Comparison of ENCODE assay signal across 23 cellular contexts in genomic region chr4:1745165-1745564, GRCh38. TPM values are rescaled to one million over a fixed set of nuclear protein-coding genes. Genes with fewer than 3 reads are reported as not detected.
DNase-seq lines count a peak whose midpoint lies in the region; ATAC-seq and TF ChIP-seq lines count a peak whose summit lies in the region.
"Had no signal": no experiment of that assay in that cellular context is flagged by ENCODE, and none has a peak within 500 bp of the region (broad histone marks: within the 10 kb centered on the region; RNA-seq: fewer than 3 reads in every experiment).

No MANE protein-coding gene starts in this region.

- TF ChIP-seq CTCF in neutrophil (IDR thresholded peaks at IDR 0.05): no peak

- H3K9me3 Mint-ChIP-seq in activated T-cell treated with anti-CD3 and anti-CD28 coated beads, Interleukin-2, amount 50 U/mL, for 72 hours: no peaks in the 10 kb centered on the region
- H3K9me3 Mint-ChIP-seq: CD8-positive, alpha-beta memory T cell; IgD-negative memory B cell had no signal

- H3K4me1 Mint-ChIP-seq in activated T-cell treated with anti-CD3 and anti-CD28 coated beads, Interleukin-2, amount 50 U/mL, for 72 hours (ENCODE audit: low read depth): peaks cover 4% of the 10 kb centered on the region
- H3K4me1 Mint-ChIP-seq: IgD-negative memory B cell had no signal

- H3K27me3 ChIP-seq in neutrophil: peaks cover 11% of the 10 kb centered on the region
- no peaks in the 10 kb centered on the region for H3K27me3 ChIP-seq in HAP-1 (ENCODE audit: low read depth)
- H3K27me3 ChIP-seq: BE2C had no signal

- H3K4me3 Mint-ChIP-seq in activated T-cell treated with anti-CD3 and anti-CD28 coated beads, Interleukin-2, amount 50 U/mL, for 72 hours: no peak overlapping the region
- H3K4me3 Mint-ChIP-seq: CD14-positive monocyte; CD8-positive, alpha-beta memory T cell; IgD-negative memory B cell had no signal

- H3K27me3 Mint-ChIP-seq in activated T-cell treated with anti-CD3 and anti-CD28 coated beads, Interleukin-2, amount 50 U/mL, for 72 hours (ENCODE audit: low read depth): no peaks in the 10 kb centered on the region
- H3K27me3 Mint-ChIP-seq: CD8-positive, alpha-beta memory T cell; IgD-negative memory B cell had no signal

- H3K27ac ChIP-seq in neutrophil: peak overlapping the region; percentile 42

- no peak overlapping the region for H3K4me3 ChIP-seq in neutrophil (ENCODE audit: low read depth in 1 of 2, low read length in 1 of 2)
- H3K4me3 ChIP-seq in HAP-1: no peak overlapping the region

- H3K36me3 ChIP-seq in neutrophil (peaks cover 57% of the 10 kb centered on the region), HAP-1 (replicated peaks) (peaks cover 50% of the 10 kb centered on the region)

- in situ Hi-C loops in HAP-1 (cut with MboI; ENCODE audit: low sequenced_read_pairs): loop anchor here (10.0 kb wide), 1 partner anchor 160 kb away; no protein-coding TSS in a partner anchor

- ATAC-seq in left lobe of liver: peak; percentile 81
- no peak for ATAC-seq in activated T-cell treated with anti-CD3 and anti-CD28 coated beads, Interleukin-2, amount 50 U/mL, for 72 hours (replicated peaks in 1 of 2)

- peaks cover 6 to 13% of the 10 kb centered on the region in 2 donors for H3K36me3 Mint-ChIP-seq in activated T-cell treated with anti-CD3 and anti-CD28 coated beads, Interleukin-2, amount 50 U/mL, for 72 hours (ENCODE audit: insufficient read depth in 2 of 2)

- H3K4me1 ChIP-seq in neutrophil (ENCODE audit: control insufficient read depth in 1 of 2, insufficient read depth in 1 of 2, low read depth in 1 of 2, low read length in 1 of 2): no peaks in the 10 kb centered on the region
- no peaks in the 10 kb centered on the region for H3K4me1 ChIP-seq in HAP-1
- H3K4me1 ChIP-seq: BE2C had no signal

- no peak overlapping the region for H3K27ac Mint-ChIP-seq in activated T-cell treated with anti-CD3 and anti-CD28 coated beads, Interleukin-2, amount 50 U/mL, for 72 hours

- H3K9me3 ChIP-seq in neutrophil: no peaks in the 10 kb centered on the region
- H3K9me3 ChIP-seq in HAP-1: no peaks in the 10 kb centered on the region
- H3K9me3 ChIP-seq: BE2C had no signal

- DNase-seq in DMS53 (lab: John Stamatoyannopoulos, UW) (peak; percentile 42), DMS53 treated with DMSO at 0.1 percent for 48 hours (lab: John Stamatoyannopoulos, UW; ENCODE audit: unreplicated experiment) (no peak), left lobe of liver (ENCODE audit: low spot score) (peak; percentile 87), HAP-1 (ENCODE audit: low spot score in 2 of 2) (no peak)
- DNase-seq in activated T-cell treated with anti-CD3 and anti-CD28 coated beads, Interleukin-2, amount 50 U/mL, for 72 hours: no peak
- no peak for DNase-seq in activated CD4-positive, alpha-beta T cell treated with anti-CD3 and anti-CD28 coated beads, Interleukin-2, amount 50 U/mL, for 48 hours
- DNase-seq: 8988T; ACHN; BE2C; CD8-positive, alpha-beta memory T cell; DMS 273 treated with DMSO at 0.1 percent for 48 hours; GOT3; HCEC 1CT; NCI-H1048; NCI-H1694 treated with DMSO at 0.1 percent for 48 hours; NCI-H2081; NCI-H2227 treated with DMSO at 0.1 percent for 48 hours; NCI-H526 treated with DMSO at 0.1 percent for 48 hours; SHP77 treated with DMSO at 0.1 percent for 48 hours had no signal

TF ChIP-seq in PFSK-1, 5 proteins besides CTCF, POLR2A, EP300 and RAD21:
- TF ChIP-seq REST (IDR thresholded peaks at IDR 0.05; ENCODE audit: insufficient read depth in 1 of 2, low read depth in 2 of 2, low read length in 2 of 2): no peak
- no peak for TF ChIP-seq SIN3A (IDR thresholded peaks at IDR 0.05; ENCODE audit: borderline replicate concordance, insufficient read depth, low read length)
- peak; percentile 5 for TF ChIP-seq POLR2AphosphoS5 (IDR thresholded peaks at IDR 0.05; ENCODE audit: low read depth, low read length)
- TF ChIP-seq FOXP2 (optimal IDR thresholded peaks at IDR 0.05; ENCODE audit: borderline replicate concordance, extremely low read depth, extremely low read length, insufficient read depth): no peak
- no peak for TF ChIP-seq TAF1 (IDR thresholded peaks at IDR 0.05; ENCODE audit: borderline replicate concordance, insufficient read depth, low read length)

RNA-seq across cellular contexts. Expression of gene TACC3, which starts 23.8 kb away (rescaled TPM):
- 72.0 TPM for polyA plus RNA-seq in PFSK-1 (2012; ENCODE audit: insufficient read length, low read depth)
- total RNA-seq in left lobe of liver: 4.5 TPM
- total RNA-seq in activated T-cell treated with anti-CD3 and anti-CD28 coated beads, Interleukin-2, amount 50 U/mL, for 72 hours: 100 to 1,000 TPM; 172 to 206 TPM

RNA-seq across cellular contexts. Expression of gene TMEM129, which starts 24.0 kb away (rescaled TPM):
- 32.5 TPM for polyA plus RNA-seq in PFSK-1 (2012; ENCODE audit: insufficient read length, low read depth)
- 30.3 TPM for total RNA-seq in left lobe of liver
- 10 to 100 TPM; 20.4 to 22.1 TPM for total RNA-seq in activated T-cell treated with anti-CD3 and anti-CD28 coated beads, Interleukin-2, amount 50 U/mL, for 72 hours

RNA-seq across cellular contexts. Expression of gene SLBP, which starts 33.0 kb away (rescaled TPM):
- 70.9 TPM for polyA plus RNA-seq in PFSK-1 (2012; ENCODE audit: insufficient read length, low read depth)
- total RNA-seq in left lobe of liver: 12.3 TPM
- 10 to 100 TPM; 56.4 to 63.1 TPM for total RNA-seq in activated T-cell treated with anti-CD3 and anti-CD28 coated beads, Interleukin-2, amount 50 U/mL, for 72 hours

RNA-seq across cellular contexts. Expression of gene FGFR3, which starts 47.9 kb away (rescaled TPM):
- 24.0 TPM for polyA plus RNA-seq in PFSK-1 (2012; ENCODE audit: insufficient read length, low read depth)
- 48.5 TPM for total RNA-seq in left lobe of liver
- under 1 TPM in 1 of 2 donors, not detected in 1; 0.36 TPM for total RNA-seq in activated T-cell treated with anti-CD3 and anti-CD28 coated beads, Interleukin-2, amount 50 U/mL, for 72 hours
- polyA plus RNA-seq: CD14-positive monocyte; CD8-positive, alpha-beta memory T cell had no signal

Comparison
In these comparisons a context has a peak if more than half of its experiments do, and no peak if none do; other contexts are left out.
1. DNase-seq: peak in DMS53 (single experiment) and left lobe of liver (single experiment); none in DMS53 treated with DMSO at 0.1 percent for 48 hours (single experiment), HAP-1 (0 of 2), activated T-cell treated with anti-CD3 and anti-CD28 coated beads, Interleukin-2, amount 50 U/mL, for 72 hours (0 of 2) and activated CD4-positive, alpha-beta T cell treated with anti-CD3 and anti-CD28 coated beads, Interleukin-2, amount 50 U/mL, for 48 hours (0 of 2).
2. RNA of gene TACC3, which starts 23.8 kb away (total RNA-seq): 172 to 206 TPM in activated T-cell treated with anti-CD3 and anti-CD28 coated beads, Interleukin-2, amount 50 U/mL, for 72 hours; 4.5 TPM in left lobe of liver (single experiment); every median in the first group is over 10 times any median in the second.